Comparison of ENCODE assay signal across 20 cellular contexts in the genomic region with DNA sequence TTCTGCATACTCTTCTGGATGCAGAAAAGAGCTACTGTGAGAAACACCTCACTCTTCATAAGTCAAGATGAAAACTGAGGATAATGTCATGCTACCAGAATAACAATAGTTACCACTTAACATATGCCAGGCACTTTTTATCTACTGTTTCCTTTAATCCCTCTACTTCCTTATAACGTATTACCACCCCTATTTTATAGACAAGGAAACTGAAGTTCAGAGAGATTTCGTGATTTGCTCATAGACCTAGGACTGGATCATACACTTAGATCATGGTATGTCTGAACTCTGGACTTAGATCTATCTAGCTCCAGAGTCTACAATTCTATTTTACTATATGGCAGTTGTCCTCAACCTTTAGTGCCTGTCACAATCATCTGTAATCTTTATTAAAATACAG.
A peak's percentile ranks its signal among the peaks of the same experiment; 100 is the strongest.
DNase-seq lines count a peak whose midpoint lies in the region; ATAC-seq and FAIRE-seq lines count a peak whose summit lies in the region.
"Had no signal": no experiment of that assay in that cellular context is flagged by ENCODE, and none has a peak within 500 bp of the region (broad histone marks: within the 10 kb centered on the region; RNA-seq: fewer than 3 reads in every experiment).

No MANE protein-coding gene starts in this region.

- POLR2A ChIA-PET in activated CD4-positive, alpha-beta T cell treated with anti-CD3 and anti-CD28 coated beads for 36 hours (lab: Charles Lee) = no interaction called here

- H3K36me3 ChIP-seq in mesodermal cell (ENCODE audit: control insufficient read depth, insufficient read depth, low read length) (no peaks in the 10 kb centered on the region), subcutaneous abdominal adipose tissue (ENCODE audit: control insufficient read depth in 5 of 5, insufficient read depth in 5 of 5, low read length in 5 of 5) (no peaks in the 10 kb centered on the region)
- H3K36me3 ChIP-seq: BLaER1, SJSA1 had no signal

- peaks cover 12% of the 10 kb centered on the region for H3K4me1 Mint-ChIP-seq in activated CD4-positive, alpha-beta T cell treated with anti-CD3 and anti-CD28 coated beads for 36 hours

- 100% methylated on average over 2 of the region's 2 CpGs; no CpG with 5 or more reads in 1 of the 2 experiments for WGBS in mesodermal cell (ENCODE audit: insufficient coverage in 2 of 2), 2 experiments

- no peak overlapping the region for H3K4me3 Mint-ChIP-seq in activated CD4-positive, alpha-beta T cell treated with anti-CD3 and anti-CD28 coated beads for 36 hours
- H3K4me3 Mint-ChIP-seq: CD8-positive, alpha-beta memory T cell had no signal

- peak; percentile 10 for DNase-seq in OCI-M1 (lab: John Stamatoyannopoulos, UW)
- no peak for DNase-seq in iPS-NIHi11 (ENCODE audit: low spot score)
- no peak for DNase-seq in activated CD4-positive, alpha-beta T cell treated with anti-CD3 and anti-CD28 coated beads for 36 hours
- DNase-seq: CD8-positive, alpha-beta memory T cell; DND-41; GOT3; KBM-7; NCI-H1436 treated with DMSO at 0.1 percent for 48 hours; NCI-H2029 treated with DMSO at 0.1 percent for 48 hours; NCI-H510A; NCI-H774; PC-9 had no signal

- no peak overlapping the region for H3K27ac Mint-ChIP-seq in activated CD4-positive, alpha-beta T cell treated with anti-CD3 and anti-CD28 coated beads for 36 hours
- H3K27ac Mint-ChIP-seq: CD8-positive, alpha-beta memory T cell had no signal

- intact Hi-C loops in activated CD4-positive, alpha-beta T cell treated with anti-CD3 and anti-CD28 coated beads for 36 hours (cut with DNase I, micrococcal nuclease) = no loop called here

- CTCF ChIA-PET in activated CD4-positive, alpha-beta T cell treated with anti-CD3 and anti-CD28 coated beads for 36 hours (lab: Charles Lee) = no interaction called here

- peak; percentile 75 for FAIRE-seq in colon (lab: Jason Lieb, UNC)
- FAIRE-seq: G401.6, GM12878 had no signal

- no peaks in the 10 kb centered on the region for H3K9me3 Mint-ChIP-seq in activated CD4-positive, alpha-beta T cell treated with anti-CD3 and anti-CD28 coated beads for 36 hours (ENCODE audit: low read depth)
- H3K9me3 Mint-ChIP-seq: CD8-positive, alpha-beta memory T cell had no signal

- H3K9me3 ChIP-seq in mesodermal cell (ENCODE audit: control insufficient read depth, low read length) (no peaks in the 10 kb centered on the region), subcutaneous abdominal adipose tissue (ENCODE audit: control insufficient read depth in 5 of 5, low read length in 5 of 5) (no peaks in the 10 kb centered on the region)
- H3K9me3 ChIP-seq: BLaER1, SJSA1 had no signal

- H3K4me3 ChIP-seq in mesodermal cell (ENCODE audit: extremely low read depth, insufficient read depth, low read length, poor library complexity, severe bottlenecking) (no peak overlapping the region), subcutaneous abdominal adipose tissue (ENCODE audit: low read depth in 1 of 5, low read length in 5 of 5) (no peak overlapping the region)
- H3K4me3 ChIP-seq: BLaER1, GM12878, PC-9, SJSA1 had no signal

- no peak for ATAC-seq in GM18511 (IDR thresholded peaks at IDR 0.05; ENCODE audit: unreplicated experiment)
- no peak for ATAC-seq in activated CD4-positive, alpha-beta T cell treated with anti-CD3 and anti-CD28 coated beads for 36 hours
- ATAC-seq: GM12878 had no signal

- H3K27me3 ChIP-seq in subcutaneous abdominal adipose tissue (ENCODE audit: control insufficient read depth in 5 of 5, insufficient read depth in 4 of 5, low read length in 5 of 5) = no peaks in the 10 kb centered on the region
- H3K27me3 ChIP-seq: BLaER1, SJSA1 had no signal

- no peaks in the 10 kb centered on the region for H3K27me3 Mint-ChIP-seq in activated CD4-positive, alpha-beta T cell treated with anti-CD3 and anti-CD28 coated beads for 36 hours
- H3K27me3 Mint-ChIP-seq: CD8-positive, alpha-beta memory T cell had no signal

- peak overlapping the region; percentile 23 for H3K27ac ChIP-seq in mesodermal cell (ENCODE audit: low read depth, low read length, severe bottlenecking)
- H3K27ac ChIP-seq in subcutaneous abdominal adipose tissue (ENCODE audit: low read depth, low read length) = peak overlapping the region; percentile 42
- H3K27ac ChIP-seq: BLaER1, PC-9, SJSA1 had no signal

- no peak overlapping the region for H3K9ac ChIP-seq in subcutaneous abdominal adipose tissue (ENCODE audit: low read length in 5 of 5)
- H3K9ac ChIP-seq: BLaER1 had no signal

- no peaks in the 10 kb centered on the region for H3K36me3 Mint-ChIP-seq in activated CD4-positive, alpha-beta T cell treated with anti-CD3 and anti-CD28 coated beads for 36 hours (ENCODE audit: low read depth)
- H3K36me3 Mint-ChIP-seq: CD8-positive, alpha-beta memory T cell had no signal

- peaks cover 23% of the 10 kb centered on the region for H3K4me1 ChIP-seq in mesodermal cell (ENCODE audit: control insufficient read depth, insufficient read depth, low read length, poor library complexity, severe bottlenecking)
- peaks cover 0 to 17% (median 4%) of the 10 kb centered on the region in 5 donors for H3K4me1 ChIP-seq in subcutaneous abdominal adipose tissue (ENCODE audit: control insufficient read depth in 5 of 5, insufficient read depth in 5 of 5, low read length in 5 of 5)
